28 cellular contexts compared by ENCODE assay signal in the genomic region with DNA sequence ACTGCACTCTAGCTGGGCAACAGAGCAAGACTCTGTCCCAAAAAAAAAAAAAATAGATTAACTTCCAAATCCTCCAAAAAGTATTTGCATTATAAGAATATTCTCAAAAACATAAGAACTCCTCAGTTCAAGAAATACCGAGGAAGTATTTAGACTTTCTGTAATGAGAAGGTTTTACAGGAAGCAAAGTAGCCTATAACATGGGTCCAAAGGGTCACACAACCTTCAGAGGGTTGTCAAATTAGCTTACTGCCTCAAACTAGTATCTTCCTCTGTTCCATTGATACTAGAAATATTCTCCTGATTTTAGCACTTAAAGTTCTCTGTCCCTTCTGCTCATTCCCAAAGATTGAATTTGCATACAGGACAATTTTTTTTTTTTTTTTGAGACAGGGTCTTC.
"Had no signal": no experiment of that assay in that cellular context is flagged by ENCODE, and none has a peak within 500 bp of the region (broad histone marks: within the 10 kb centered on the region; RNA-seq: fewer than 3 reads in every experiment).

No MANE protein-coding gene starts in this region.

- H3K27ac ChIP-seq: brain microvascular endothelial cell, esophagus muscularis mucosa, foreskin keratinocyte, gastrocnemius medialis, heart left ventricle had no signal

- H3K36me3 ChIP-seq: brain microvascular endothelial cell had no signal

- H3K36me3 Mint-ChIP-seq: WTC11 had no signal

- DNase-seq: activated CD4-positive, alpha-beta T cell treated with anti-CD3 and anti-CD28 coated beads for 48 hours; activated CD4-positive, alpha-beta T cell treated with anti-CD3 and anti-CD28 coated beads, Interleukin-2, amount 50 U/mL, for 1 hour; activated CD4-positive, alpha-beta T cell treated with anti-CD3 and anti-CD28 coated beads, Interleukin-2, amount 50 U/mL, for 48 hours; activated CD8-positive, alpha-beta memory T cell treated with anti-CD3 and anti-CD28 coated beads for 24 hours; activated CD8-positive, alpha-beta T cell treated with anti-CD3 and anti-CD28 coated beads for 36 hours; activated effector memory CD4-positive, alpha-beta T cell treated with Interleukin-2 at 50 U/mL for 16 hours; activated gamma-delta T cell treated with Interleukin-2 at 50 U/mL for 16 hours; activated naive CD4-positive, alpha-beta T cell treated with anti-CD3 and anti-CD28 coated beads, Interleukin-2, amount 50 U/mL, for 16 hours; activated naive CD4-positive, alpha-beta T cell treated with Interleukin-2 at 50 U/mL for 16 hours; activated T-cell treated with anti-CD3 and anti-CD28 coated beads, Interleukin-2, amount 50 U/mL, for 4 hours; amniotic stem cell; anterior cingulate cortex; brain microvascular endothelial cell; cortex of kidney; dermis blood vessel endothelial cell; effector CD4-positive, alpha-beta T cell; effector memory CD8-positive, alpha-beta T cell; erythroblast; foreskin keratinocyte; gastrocnemius medialis; glutamatergic neuron; heart left ventricle; T-helper 2 cell had no signal

- H3K4me1 Mint-ChIP-seq: activated T-helper 17 cell treated with anti-CD3 and anti-CD28 coated beads, Interleukin-2, amount 50 U/mL, for 72 hours; WTC11 had no signal

- H3K27me3 ChIP-seq: brain microvascular endothelial cell, esophagus muscularis mucosa, foreskin keratinocyte, gastrocnemius medialis, heart left ventricle had no signal

- H3K27ac Mint-ChIP-seq: activated CD8-positive, alpha-beta T cell treated with anti-CD3 and anti-CD28 coated beads for 36 hours; activated naive CD8-positive, alpha-beta T cell; activated T-helper 17 cell treated with anti-CD3 and anti-CD28 coated beads, Interleukin-2, amount 50 U/mL, for 72 hours; WTC11 had no signal

- H3K27me3 Mint-ChIP-seq: activated CD8-positive, alpha-beta T cell treated with anti-CD3 and anti-CD28 coated beads for 36 hours; activated naive CD8-positive, alpha-beta T cell; activated T-helper 17 cell treated with anti-CD3 and anti-CD28 coated beads, Interleukin-2, amount 50 U/mL, for 72 hours; effector memory CD8-positive, alpha-beta T cell had no signal

- H3K4me3 ChIP-seq: esophagus muscularis mucosa, gastrocnemius medialis, heart left ventricle had no signal

- H3K4me1 ChIP-seq: esophagus muscularis mucosa, foreskin keratinocyte, gastrocnemius medialis had no signal

- H3K9me3 Mint-ChIP-seq: activated CD8-positive, alpha-beta T cell treated with anti-CD3 and anti-CD28 coated beads for 36 hours; activated T-cell treated with anti-CD3 and anti-CD28 coated beads, Interleukin-2, amount 50 U/mL, for 4 hours; activated T-helper 17 cell treated with anti-CD3 and anti-CD28 coated beads, Interleukin-2, amount 50 U/mL, for 72 hours; effector memory CD8-positive, alpha-beta T cell; WTC11 had no signal

- ATAC-seq: activated CD4-positive, CD25-positive, alpha-beta regulatory T cell treated with anti-CD3 and anti-CD28 coated beads, Interleukin-2, amount 50 U/mL, for 24 hours; activated CD8-positive, alpha-beta T cell treated with anti-CD3 and anti-CD28 coated beads for 36 hours; activated T-cell treated with anti-CD3 and anti-CD28 coated beads, Interleukin-2, amount 50 U/mL, for 4 hours; activated T-helper 17 cell treated with anti-CD3 and anti-CD28 coated beads, Interleukin-2, amount 50 U/mL, for 72 hours; effector memory CD8-positive, alpha-beta T cell; foreskin keratinocyte; gastrocnemius medialis; heart left ventricle; WTC11 had no signal

- H3K4me3 Mint-ChIP-seq: activated CD8-positive, alpha-beta T cell treated with anti-CD3 and anti-CD28 coated beads for 36 hours; activated naive CD8-positive, alpha-beta T cell; activated T-cell treated with anti-CD3 and anti-CD28 coated beads, Interleukin-2, amount 50 U/mL, for 4 hours; activated T-helper 17 cell treated with anti-CD3 and anti-CD28 coated beads, Interleukin-2, amount 50 U/mL, for 72 hours; effector memory CD8-positive, alpha-beta T cell; WTC11 had no signal
